9 cellular contexts compared by ENCODE assay signal in genomic region chrX:24168807-24169206, GRCh38. TPM values are rescaled to one million over a fixed set of nuclear protein-coding genes. Genes with fewer than 3 reads are reported as not detected.
A peak's percentile ranks its signal among the peaks of the same experiment; 100 is the strongest.
DNase-seq lines count a peak whose midpoint lies in the region; ATAC-seq, FAIRE-seq and TF ChIP-seq lines count a peak whose summit lies in the region.
"Had no signal": no experiment of that assay in that cellular context is flagged by ENCODE, and none has a peak within 500 bp of the region (broad histone marks: within the 10 kb centered on the region; RNA-seq: fewer than 3 reads in every experiment).

No MANE protein-coding gene starts in this region.

- H3K4me1 Mint-ChIP-seq in effector memory CD8-positive, alpha-beta T cell (ENCODE audit: low read depth in 2 of 2) = peaks cover 29 to 41% of the 10 kb centered on the region in 2 donors

- H3K4me3 Mint-ChIP-seq in effector memory CD8-positive, alpha-beta T cell = peak overlapping the region; percentile 38 to 54

- H3K4me3 ChIP-seq in right atrium auricular region = no peak overlapping the region

- H3K36me3 Mint-ChIP-seq in effector memory CD8-positive, alpha-beta T cell (ENCODE audit: insufficient read depth) = peaks cover 24% of the 10 kb centered on the region

- H3K9me3 ChIP-seq in right atrium auricular region = no peaks in the 10 kb centered on the region

- no peak overlapping the region for H3K27ac ChIP-seq in right atrium auricular region

- peak overlapping the region; percentile 59 to 87 for H3K27ac Mint-ChIP-seq in effector memory CD8-positive, alpha-beta T cell

- TF ChIP-seq CTCF in right atrium auricular region (IDR thresholded peaks at IDR 0.05) = no peak

- ATAC-seq in GM21515 (IDR thresholded peaks at IDR 0.05; ENCODE audit: unreplicated experiment) (peak; percentile 70), HG03342 (IDR thresholded peaks at IDR 0.05; ENCODE audit: unreplicated experiment) (peak; percentile 73)
- ATAC-seq in effector memory CD8-positive, alpha-beta T cell (replicated peaks) = no peak

- no peaks in the 10 kb centered on the region for H3K27me3 ChIP-seq in right atrium auricular region

- no peaks in the 10 kb centered on the region for H3K27me3 Mint-ChIP-seq in effector memory CD8-positive, alpha-beta T cell

- peaks cover 0 to 28% of the 10 kb centered on the region in 2 donors for H3K4me1 ChIP-seq in right atrium auricular region

- no peak for DNase-seq in GM18507 (ENCODE audit: extremely low spot score, insufficient read length, low read depth)
- no peak for DNase-seq in effector memory CD8-positive, alpha-beta T cell
- no peak for DNase-seq in cerebellar nuclear complex (lab: John Stamatoyannopoulos, UW)
- DNase-seq in mesenteric fat pad (ENCODE audit: low spot score) = no peak
- no peak for DNase-seq in NK-92 treated with Interleukin-12 subunit alpha and Interleukin-12 subunit beta, amount 100 ng/mL, for 24 hours (lab: John Stamatoyannopoulos, UW)
- DNase-seq in right atrium auricular region (ENCODE audit: low spot score) = no peak
- DNase-seq: Kasumi-1 had no signal

- H3K36me3 ChIP-seq in right atrium auricular region = peaks cover 14% of the 10 kb centered on the region

- FAIRE-seq in GM18507 (lab: Jason Lieb, UNC) = peak; percentile 73

- H3K9me3 Mint-ChIP-seq in effector memory CD8-positive, alpha-beta T cell = no peaks in the 10 kb centered on the region

RNA-seq across cellular contexts. Expression of gene ZFX, which starts 19.3 kb away (rescaled TPM):
- total RNA-seq in mesenteric fat pad (58.3 TPM), right atrium auricular region (10 to 100 TPM; 32.6 to 36.6 TPM)
